In the genomic region with DNA sequence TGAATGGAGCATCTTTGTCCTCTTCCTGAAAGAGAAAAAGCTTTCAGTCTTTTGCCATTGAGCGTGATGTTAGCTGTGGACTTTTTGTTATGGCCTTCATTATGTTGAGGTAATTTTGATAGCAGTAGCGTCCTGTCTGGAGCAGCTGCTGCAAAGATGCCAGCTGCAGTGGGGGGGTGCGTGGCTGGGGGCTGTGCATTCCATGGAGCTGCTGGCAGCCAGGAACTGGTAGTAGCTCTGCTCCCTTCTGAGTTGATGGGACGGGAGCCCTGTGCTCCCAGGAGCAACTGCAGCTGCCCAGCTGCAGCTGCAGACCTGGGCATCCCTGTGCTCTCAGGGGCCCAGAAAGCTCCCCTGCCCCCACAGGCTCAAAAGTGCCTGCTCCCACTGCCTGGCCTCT, we compare ENCODE assay signal across 22 cellular contexts. TPM values are rescaled to one million over a fixed set of nuclear protein-coding genes. Genes with fewer than 3 reads are reported as not detected.
A peak's percentile ranks its signal among the peaks of the same experiment; 100 is the strongest.
DNase-seq lines count a peak whose midpoint lies in the region; ATAC-seq and FAIRE-seq lines count a peak whose summit lies in the region.
"Had no signal": no experiment of that assay in that cellular context is flagged by ENCODE, and none has a peak within 500 bp of the region (broad histone marks: within the 10 kb centered on the region; RNA-seq: fewer than 3 reads in every experiment).

No MANE protein-coding gene starts in this region.

- no peak for FAIRE-seq in urothelium cell line (lab: Jason Lieb, UNC)
- FAIRE-seq: GM12891, GM18507 had no signal

- ATAC-seq in esophagus mucosa (no peak), HG03571 (IDR thresholded peaks at IDR 0.05; ENCODE audit: unreplicated experiment) (no peak)
- ATAC-seq: GM23338, HCT116 had no signal

- DNase-seq in DMS 273 treated with DMSO at 0.1 percent for 48 hours (lab: John Stamatoyannopoulos, UW) (peak; percentile 8), NCI-H2171 (lab: John Stamatoyannopoulos, UW) (peak; percentile 29), myocyte (ENCODE audit: low read depth) (peak; percentile 2), urothelium cell line (ENCODE audit: low spot score) (no peak)
- DNase-seq: C1 segment of cervical spinal cord; Calu3; CD4-positive, alpha-beta memory T cell; COR-L47; DMS53; DMS79 treated with DMSO at 0.1 percent for 48 hours; GF-D8; H9 had no signal

RNA-seq across cellular contexts. Expression of a gene that starts 50.4 kb away (rescaled TPM):
- total RNA-seq in myocyte (0.75 and 1.4 TPM in 2 replicates), esophagus mucosa (0.20 TPM)
- 0.05 TPM for polyA plus RNA-seq in myocyte (2012)
- total RNA-seq: A172; A673; CD4-positive, alpha-beta memory T cell; Daoy had no signal
- polyA plus RNA-seq: BJ; CD4-positive, alpha-beta memory T cell had no signal
